ENCODE assay signal across 19 cellular contexts in the genomic region with DNA sequence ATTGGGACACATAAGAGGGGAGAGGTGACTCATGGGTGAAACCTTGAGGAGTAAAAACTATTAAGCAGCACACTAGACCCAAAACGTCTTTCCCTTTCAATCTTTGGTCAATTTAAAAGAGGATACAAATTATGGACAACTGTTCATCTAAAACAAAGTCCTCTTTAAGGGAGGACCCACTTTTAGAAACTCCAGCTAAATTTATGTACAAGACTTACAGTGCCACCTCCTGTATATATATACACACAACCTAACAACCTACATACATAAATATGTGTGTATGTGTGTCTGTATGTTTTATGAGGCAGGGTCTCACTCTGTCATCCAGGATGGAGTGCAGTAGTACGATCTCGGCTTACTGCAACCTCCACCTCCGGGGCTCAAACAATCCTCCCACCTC. TPM values are rescaled to one million over a fixed set of nuclear protein-coding genes. Genes with fewer than 3 reads are reported as not detected.
A peak's percentile ranks its signal among the peaks of the same experiment; 100 is the strongest.
DNase-seq lines count a peak whose midpoint lies in the region; ATAC-seq, FAIRE-seq and TF ChIP-seq lines count a peak whose summit lies in the region.
"Had no signal": no experiment of that assay in that cellular context is flagged by ENCODE, and none has a peak within 500 bp of the region (broad histone marks: within the 10 kb centered on the region; RNA-seq: fewer than 3 reads in every experiment).

No MANE protein-coding gene starts in this region.

- TF ChIP-seq POLR2A in HepG2 (IDR thresholded peaks at IDR 0.05; ENCODE audit: insufficient read depth in 1 of 2, low read depth in 2 of 2, low read length in 2 of 2) = no peak
- no peak for TF ChIP-seq POLR2A in transverse colon (IDR thresholded peaks at IDR 0.05)
- no peak for TF ChIP-seq POLR2A in sigmoid colon (IDR thresholded peaks at IDR 0.05)

- H3K27me3 Mint-ChIP-seq in activated CD8-positive, alpha-beta memory T cell treated with anti-CD3 and anti-CD28 coated beads, Interleukin-2, amount 10 ng/mL, durations not matched to agents 7 days and 5 days = peaks cover 4% of the 10 kb centered on the region
- no peaks in the 10 kb centered on the region for H3K27me3 Mint-ChIP-seq in T-helper 17 cell

- TF ChIP-seq EP300 in HepG2 (IDR thresholded peaks at IDR 0.05; ENCODE audit: low read depth in 2 of 2, low read length in 2 of 2) (no peak), HepG2 (CRISPR knock-in tag; IDR thresholded peaks at IDR 0.05; ENCODE audit: borderline replicate concordance) (no peak), transverse colon (IDR thresholded peaks at IDR 0.05; ENCODE audit: low read depth) (no peak), sigmoid colon (IDR thresholded peaks at IDR 0.05) (no peak)

- H3K36me3 Mint-ChIP-seq in activated CD8-positive, alpha-beta memory T cell treated with anti-CD3 and anti-CD28 coated beads, Interleukin-2, amount 10 ng/mL, durations not matched to agents 7 days and 5 days = peaks cover 1% of the 10 kb centered on the region
- no peaks in the 10 kb centered on the region for H3K36me3 Mint-ChIP-seq in T-helper 17 cell (ENCODE audit: low read depth)
- H3K36me3 Mint-ChIP-seq: WTC11 had no signal

- TF ChIP-seq CTCF in LNCaP clone FGC (IDR thresholded peaks at IDR 0.05; ENCODE audit: control insufficient read depth, extremely low read depth, insufficient read depth) = peak; percentile 18; the same call in 1 of the 2 replicates
- peak; percentile 36 for TF ChIP-seq CTCF in HepG2 (CRISPR knock-in tag; IDR thresholded peaks at IDR 0.05)
- TF ChIP-seq CTCF in transverse colon (IDR thresholded peaks at IDR 0.05) = no peak
- no peak for TF ChIP-seq CTCF in sigmoid colon (IDR thresholded peaks at IDR 0.05)

- no peak for FAIRE-seq in HepG2 (lab: Jason Lieb, UNC)
- FAIRE-seq: bronchial epithelial cell, endometrium had no signal

- no peak overlapping the region for H3K4me3 ChIP-seq in LNCaP clone FGC (ENCODE audit: low read depth, low read length)
- no peak overlapping the region for H3K4me3 ChIP-seq in HepG2 (replicated peaks in 1 of 3; ENCODE audit: insufficient read depth in 1 of 3, low read depth in 2 of 3, low read length in 3 of 3)
- H3K4me3 ChIP-seq in transverse colon = no peak overlapping the region
- no peak overlapping the region for H3K4me3 ChIP-seq in sigmoid colon
- H3K4me3 ChIP-seq: right lobe of liver, tibial artery had no signal

- intact Hi-C loops in HepG2 (cut with micrococcal nuclease; ENCODE audit: unreplicated experiment) = loop anchor here (1.0 kb wide), 1 partner anchor 110 kb away; no protein-coding TSS in a partner anchor
- intact Hi-C loops in transverse colon (cut with DNase I; ENCODE audit: low total_unique reads) = no loop called here
- intact Hi-C loops in sigmoid colon (cut with DNase I) = no loop called here

- no peaks in the 10 kb centered on the region for H3K79me2 ChIP-seq in HepG2 (ENCODE audit: insufficient read depth, low read length)

- H3K4me3 Mint-ChIP-seq in activated CD8-positive, alpha-beta memory T cell treated with anti-CD3 and anti-CD28 coated beads, Interleukin-2, amount 10 ng/mL, durations not matched to agents 7 days and 5 days = no peak overlapping the region
- peak overlapping the region; percentile 31 for H3K4me3 Mint-ChIP-seq in T-helper 17 cell
- H3K4me3 Mint-ChIP-seq: WTC11 had no signal

- no peak overlapping the region for H3K9ac ChIP-seq in HepG2 (ENCODE audit: insufficient read depth, low read depth, low read length)

- CTCF ChIA-PET in activated CD8-positive, alpha-beta memory T cell treated with anti-CD3 and anti-CD28 coated beads, Interleukin-2, amount 10 ng/mL, durations not matched to agents 7 days and 5 days (lab: Charles Lee) = interaction anchor here (0.6 to 2.4 kb wide), 6 partner anchors 9 to 241 kb away, joined by 3 to 12 read pairs (median 8); no protein-coding TSS in a partner anchor
- CTCF ChIA-PET in HepG2 (lab: Yijun Ruan, JAX; ENCODE audit: low intra/inter-chr PET ratio, low total read pairs) = no interaction called here

- H4K20me1 ChIP-seq in HepG2 (ENCODE audit: insufficient read depth, low read length) = no peaks in the 10 kb centered on the region

- no peak overlapping the region for H2AFZ ChIP-seq in HepG2 (ENCODE audit: low read length)

- H3K27ac ChIP-seq in HepG2 (ENCODE audit: extremely low read length, insufficient read depth, low read length) = no peak overlapping the region
- H3K27ac ChIP-seq in transverse colon = no peak overlapping the region
- H3K27ac ChIP-seq in sigmoid colon = no peak overlapping the region
- H3K27ac ChIP-seq: right lobe of liver, tibial artery had no signal

- no peak overlapping the region for H3K4me2 ChIP-seq in HepG2 (ENCODE audit: low read depth, low read length)

- H3K9me3 Mint-ChIP-seq in activated CD8-positive, alpha-beta memory T cell treated with anti-CD3 and anti-CD28 coated beads, Interleukin-2, amount 10 ng/mL, durations not matched to agents 7 days and 5 days (ENCODE audit: low read depth) = no peaks in the 10 kb centered on the region
- H3K9me3 Mint-ChIP-seq: WTC11 had no signal

- H3K4me1 Mint-ChIP-seq in activated CD8-positive, alpha-beta memory T cell treated with anti-CD3 and anti-CD28 coated beads, Interleukin-2, amount 10 ng/mL, durations not matched to agents 7 days and 5 days = peaks cover 30% of the 10 kb centered on the region
- peaks cover 19% of the 10 kb centered on the region for H3K4me1 Mint-ChIP-seq in T-helper 17 cell

- H3K27me3 ChIP-seq in HepG2 (ENCODE audit: control insufficient read depth in 1 of 2, insufficient read depth in 2 of 2, low read length in 2 of 2) (peaks cover 0 to 4% of the 10 kb centered on the region in 2 experiments; a peak in 1 of 5 replicates), transverse colon (no peaks in the 10 kb centered on the region), sigmoid colon (no peaks in the 10 kb centered on the region)
- H3K27me3 ChIP-seq: right lobe of liver had no signal

- POLR2A ChIA-PET in HepG2 (lab: Yijun Ruan, JAX) = no interaction called here

- H3K4me1 ChIP-seq in HepG2 (ENCODE audit: insufficient read depth, low read length) = peaks cover 49% of the 10 kb centered on the region
- H3K4me1 ChIP-seq in transverse colon = peaks cover 0 to 6% (median 2%) of the 10 kb centered on the region in 4 donors
- H3K4me1 ChIP-seq in sigmoid colon = no peaks in the 10 kb centered on the region
- H3K4me1 ChIP-seq: right lobe of liver, tibial artery had no signal

- H3K27ac Mint-ChIP-seq in activated CD8-positive, alpha-beta memory T cell treated with anti-CD3 and anti-CD28 coated beads, Interleukin-2, amount 10 ng/mL, durations not matched to agents 7 days and 5 days = no peak overlapping the region
- H3K27ac Mint-ChIP-seq in T-helper 17 cell = peak overlapping the region; percentile 49
- H3K27ac Mint-ChIP-seq: WTC11 had no signal

- H3K36me3 ChIP-seq in HepG2 (replicated peaks in 1 of 2; ENCODE audit: control insufficient read depth in 1 of 2, insufficient read depth in 2 of 2, low read length in 2 of 2) (no peaks in the 10 kb centered on the region), transverse colon (no peaks in the 10 kb centered on the region), sigmoid colon (no peaks in the 10 kb centered on the region)
- H3K36me3 ChIP-seq: right lobe of liver, tibial artery had no signal

- WGBS in HepG2 (ENCODE audit: low lambda C conversion rate) = 75% methylated on average over 4 of the region's 4 CpGs
- WGBS in transverse colon (ENCODE audit: low coverage in 1 of 2), 2 donors = 78 to 86% methylated on average over 4 of the region's 4 CpGs
- WGBS in sigmoid colon, 2 donors = 85 to 89% methylated on average over 4 of the region's 4 CpGs

- H3K9me3 ChIP-seq in T-helper 17 cell (ENCODE audit: control insufficient read depth, low read length, poor library complexity, severe bottlenecking) = no peaks in the 10 kb centered on the region
- H3K9me3 ChIP-seq in HepG2 (ENCODE audit: low read length) = no peaks in the 10 kb centered on the region
- H3K9me3 ChIP-seq in transverse colon = no peaks in the 10 kb centered on the region
- H3K9me3 ChIP-seq in sigmoid colon = no peaks in the 10 kb centered on the region
- H3K9me3 ChIP-seq: right lobe of liver, tibial artery had no signal

- ATAC-seq in activated CD8-positive, alpha-beta memory T cell treated with anti-CD3 and anti-CD28 coated beads, Interleukin-2, amount 10 ng/mL, durations not matched to agents 7 days and 5 days = peak; percentile 57
- ATAC-seq in T-helper 17 cell = peak; percentile 80
- ATAC-seq in HepG2 = no peak
- no peak for ATAC-seq in GM21529 (IDR thresholded peaks at IDR 0.05; ENCODE audit: unreplicated experiment)
- ATAC-seq: WTC11 had no signal

- in situ Hi-C loops in HepG2 (cut with HindIII; ENCODE audit: extremely low pct_ligation_motif_present, low pct_unique_long_range_greater_than_20kb) (no loop called here), transverse colon (cut with MboI; ENCODE audit: low pct_ligation_motif_present in 1 of 4, low pct_unique_long_range_greater_than_20kb in 1 of 4, low sequenced_read_pairs in 3 of 4) (no loop called here)

- DNase-seq in activated CD8-positive, alpha-beta memory T cell treated with anti-CD3 and anti-CD28 coated beads, Interleukin-2, amount 10 ng/mL, durations not matched to agents 7 days and 5 days = no peak
- DNase-seq in activated CD8-positive, alpha-beta memory T cell treated with anti-CD3 and anti-CD28 coated beads, Interleukin-2, amount 50 U/mL, for 48 hours = no peak
- DNase-seq in LNCaP clone FGC (ENCODE audit: low read depth) (no peak), T-helper 17 cell (no peak), HepG2 (ENCODE audit: low spot score) (no peak), transverse colon (no peak), sigmoid colon (no peak)
- DNase-seq: activated naive CD4-positive, alpha-beta T cell treated with Interleukin-2 at 50 U/mL for 16 hours; Calu3; head of caudate nucleus; islet precursor cell; NCI-H1105 treated with DMSO at 0.1 percent for 48 hours; right lobe of liver; stimulated activated CD4-positive, alpha-beta T cell treated with anti-CD3 and anti-CD28 coated beads, Interleukin-2, amount 100 ng/mL, for 24 hours; tibial artery had no signal

- no TSS peak for BruUV-seq in HepG2 (replicated peaks; lab: Mats Ljungman, UMichigan)

- TF ChIP-seq RAD21 in HepG2 (CRISPR knock-in tag; IDR thresholded peaks at IDR 0.05) = no peak

RNA-seq across cellular contexts. Expression of gene ZC3HAV1, which starts 18.1 kb away (rescaled TPM):
- 100 to 1,000 TPM; 125 to 139 TPM for total RNA-seq in activated CD8-positive, alpha-beta memory T cell treated with anti-CD3 and anti-CD28 coated beads, Interleukin-2, amount 10 ng/mL, durations not matched to agents 7 days and 5 days
- total RNA-seq in T-helper 17 cell = 100 to 1,000 TPM; 154 to 177 TPM
- total RNA-seq in HepG2 (2016; rRNA removed; fragmentation: Illumina TruSeq; extraction: Trizol) = 23.7 and 33.5 TPM in 2 replicates
- total RNA-seq in HepG2 (2016; cell fraction: cytosol; rRNA removed; fragmentation: Illumina TruSeq; extraction: Trizol; ENCODE audit: low read depth) = 3.5 and 4.3 TPM in 2 replicates
- total RNA-seq in HepG2 (2016; cell fraction: insoluble cytoplasmic fraction; rRNA removed; fragmentation: Illumina TruSeq; extraction: Trizol) = 22.9 and 29.8 TPM in 2 replicates
- total RNA-seq in HepG2 (2016; cell fraction: membrane; rRNA removed; fragmentation: Illumina TruSeq; extraction: Trizol) = 9.5 and 10.0 TPM in 2 replicates
- total RNA-seq in HepG2 (2016; cell fraction: nucleus; rRNA removed; fragmentation: Illumina TruSeq; extraction: Trizol) = 19.8 and 20.1 TPM in 2 replicates
- 12.7 and 13.7 TPM in 2 replicates for polyA plus RNA-seq in HepG2 (2011; rRNA removed)
- 6.8 and 12.0 TPM in 2 replicates for polyA plus RNA-seq in HepG2 (2011; cell fraction: cytosol; rRNA removed)
- polyA plus RNA-seq in HepG2 (2011; cell fraction: nucleus; rRNA removed) = 5.7 and 7.7 TPM in 2 replicates
- polyA plus RNA-seq in HepG2 (2012) = 9.0 and 9.1 TPM in 2 replicates
- polyA plus RNA-seq in HepG2 (2016; cell fraction: cytosol; fragmentation: Illumina TruSeq; extraction: Trizol; ENCODE audit: low read depth) = 0.80 and 0.85 TPM in 2 replicates
- 25.7 and 27.7 TPM in 2 replicates for polyA plus RNA-seq in HepG2 (2016; cell fraction: insoluble cytoplasmic fraction; fragmentation: Illumina TruSeq; extraction: Trizol; ENCODE audit: low read depth)
- 2.5 and 2.7 TPM in 2 replicates for polyA plus RNA-seq in HepG2 (2016; cell fraction: membrane; fragmentation: Illumina TruSeq; extraction: Trizol; ENCODE audit: low read depth)
- 17.5 and 18.1 TPM in 2 replicates for polyA plus RNA-seq in HepG2 (2016; cell fraction: nucleus; fragmentation: Illumina TruSeq; extraction: Trizol; ENCODE audit: insufficient read depth, low read depth)
- 30.1 and 55.4 TPM in 2 replicates for polyA minus RNA-seq in HepG2 (2011; rRNA and poly(A)+ RNA removed; ENCODE audit: low replicate concordance)
- 18.6 and 25.6 TPM in 2 replicates for polyA minus RNA-seq in HepG2 (2011; cell fraction: cytosol; rRNA and poly(A)+ RNA removed)
- 17.3 and 24.6 TPM in 2 replicates for polyA minus RNA-seq in HepG2 (2011; cell fraction: nucleus; rRNA and poly(A)+ RNA removed)
- 10 to 100 TPM; 11.7 to 40.6 (median 34.5) TPM for total RNA-seq in transverse colon
- total RNA-seq in sigmoid colon = 10 to 100 TPM; 23.4 to 29.1 (median 26.1) TPM
- polyA plus RNA-seq in sigmoid colon = 10 to 100 TPM in 2 of 3 donors, 1 to 10 TPM in 1; 4.2 to 20.5 (median 10.6) TPM

Comparison
In these comparisons a context has a peak if more than half of its experiments do, and no peak if none do; other contexts are left out.
1. ATAC-seq: peak in activated CD8-positive, alpha-beta memory T cell treated with anti-CD3 and anti-CD28 coated beads, Interleukin-2, amount 10 ng/mL, durations not matched to agents 7 days and 5 days (single experiment) and T-helper 17 cell (single experiment); none in HepG2 (single experiment) and GM21529 (single experiment).
2. CTCF ChIP-seq: peak in LNCaP clone FGC (single experiment) and HepG2 (single experiment); none in transverse colon (0 of 5) and sigmoid colon (0 of 4).